In the genomic region with DNA sequence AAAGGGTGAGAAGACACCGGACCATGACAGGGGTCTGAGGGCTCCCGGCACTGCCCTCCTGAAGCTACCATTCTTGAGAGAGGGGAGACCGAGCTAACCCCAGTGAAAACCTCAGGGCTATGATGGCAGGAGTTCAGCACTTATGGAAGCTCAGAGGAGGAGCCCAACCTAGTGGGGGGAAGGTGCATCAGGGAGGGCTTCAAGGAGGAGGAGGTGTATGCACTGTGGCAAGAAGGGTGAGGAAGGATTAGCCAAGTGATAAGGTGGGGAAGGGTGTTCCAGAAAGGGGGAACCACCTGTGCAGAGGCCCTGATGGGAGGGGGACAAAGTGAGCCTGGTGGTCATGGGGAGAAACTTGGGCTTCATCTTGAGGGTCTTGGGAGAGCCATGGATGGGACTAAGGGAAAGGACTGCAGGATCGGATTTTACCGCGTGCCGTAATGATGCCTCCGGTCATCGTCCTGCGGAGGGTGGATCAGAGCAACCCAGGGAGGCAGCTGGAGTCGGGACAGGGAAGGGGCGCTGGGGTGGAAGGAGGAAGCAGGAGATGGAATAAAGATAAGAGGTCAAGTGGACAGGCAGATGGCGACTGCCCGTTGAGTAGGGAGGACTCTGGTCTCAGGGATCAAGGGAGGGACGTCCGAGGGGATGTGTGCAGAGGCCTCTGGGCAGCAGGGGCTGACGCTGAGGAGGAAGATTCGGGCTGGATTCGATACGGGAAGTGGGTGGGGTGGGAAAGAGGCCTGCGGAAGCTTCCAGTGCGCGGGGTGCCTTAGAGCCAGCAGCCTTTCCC, we compare ENCODE assay signal across 6 cellular contexts.
DNase-seq lines count a peak whose midpoint lies in the region; ATAC-seq lines count a peak whose summit lies in the region.

No MANE protein-coding gene starts in this region.

- H3K4me1 ChIP-seq in NT2/D1 (ENCODE audit: insufficient read depth, insufficient read length), result peaks cover 3% of the 10 kb centered on the region
- no peaks in the 10 kb centered on the region for H3K4me1 ChIP-seq in endocrine pancreas (ENCODE audit: control insufficient read depth, insufficient read depth, low read length)

- H3K36me3 ChIP-seq in NT2/D1 (ENCODE audit: insufficient read depth, insufficient read length, low read length), result no peaks in the 10 kb centered on the region
- H3K36me3 ChIP-seq in endocrine pancreas (ENCODE audit: control insufficient read depth, insufficient read depth, low read length), result no peaks in the 10 kb centered on the region

- H3K9ac ChIP-seq in NT2/D1 (ENCODE audit: insufficient read length, low read depth), result peak overlapping the region; percentile 76
- peak overlapping the region; percentile 27 for H3K9ac ChIP-seq in endocrine pancreas (ENCODE audit: control insufficient read depth, insufficient read depth, low read length)

- DNase-seq in NT2/D1 (ENCODE audit: low read depth, low spot score) (no peak), skeletal muscle cell (ENCODE audit: low read depth) (no peak), cortex of kidney (lab: John Stamatoyannopoulos, UW) (no peak)

- H3K9me3 ChIP-seq in NT2/D1 (ENCODE audit: insufficient read depth, low read length) (peaks cover 8% of the 10 kb centered on the region; the same call in 1 of the 2 replicates), endocrine pancreas (ENCODE audit: control insufficient read depth, low read length) (no peaks in the 10 kb centered on the region)

- ATAC-seq in HG03565 (IDR thresholded peaks at IDR 0.05; ENCODE audit: unreplicated experiment), result no peak
- no peak for ATAC-seq in GM18519 (IDR thresholded peaks at IDR 0.05; ENCODE audit: low FRiP score, unreplicated experiment)

- H3K27me3 ChIP-seq in NT2/D1 (ENCODE audit: insufficient read depth, insufficient read length) (peaks cover 36% of the 10 kb centered on the region), endocrine pancreas (ENCODE audit: control insufficient read depth, insufficient read depth, low read length) (peaks cover 2% of the 10 kb centered on the region)

- H3K4me3 ChIP-seq in NT2/D1 (ENCODE audit: insufficient read length, low read depth), result peak overlapping the region; percentile 49
- no peak overlapping the region for H3K4me3 ChIP-seq in endocrine pancreas (ENCODE audit: control insufficient read depth, insufficient read depth, low read length)
- H3K4me3 ChIP-seq in skeletal muscle cell (ENCODE audit: low read depth, low read length), result peak overlapping the region; percentile 62
